In the genomic region with DNA sequence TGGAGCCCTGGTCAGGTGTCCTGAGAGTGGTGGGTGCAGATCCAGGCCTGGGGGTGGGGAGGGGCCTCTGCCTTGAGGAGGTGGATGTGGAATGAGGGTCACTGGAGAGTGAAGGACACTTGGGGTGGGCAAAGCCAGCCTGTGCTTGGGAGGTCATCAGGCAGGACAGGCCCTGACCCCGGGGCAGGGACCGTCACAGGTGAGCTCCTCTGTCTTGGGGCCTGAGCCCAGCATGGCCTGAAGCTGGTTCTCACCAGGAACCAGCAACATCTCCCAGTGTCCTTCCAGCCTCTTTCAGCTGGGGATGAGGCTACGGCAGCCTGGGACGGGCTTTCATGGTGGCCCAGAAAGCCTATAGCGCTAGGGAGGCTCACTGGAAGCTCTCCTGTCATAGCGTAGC, we compare ENCODE assay signal across 25 cellular contexts. TPM values are rescaled to one million over a fixed set of nuclear protein-coding genes. Genes with fewer than 3 reads are reported as not detected.
"Had no signal": no experiment of that assay in that cellular context is flagged by ENCODE, and none has a peak within 500 bp of the region (broad histone marks: within the 10 kb centered on the region; RNA-seq: fewer than 3 reads in every experiment).

No MANE protein-coding gene starts in this region.

- H3K27ac Mint-ChIP-seq: activated naive CD8-positive, alpha-beta T cell treated with anti-CD3 and anti-CD28 coated beads, Interleukin-2, amount 10 ng/mL, durations not matched to agents 7 days and 5 days; activated T-helper 1 cell treated with anti-CD3 and anti-CD28 coated beads, Interleukin-12 subunit alpha, Interleukin-12 subunit beta, Interleukin-2, Interleukin-4 antibody, amounts not matched to agents 30 ng/mL and 10 ng/mL and 1 ng/mL, durations not matched to agents 14 hours and 24 hours and 36 hours; dendritic cell treated with granulocyte-macrophage colony-stimulating factor and Interleukin-4, amounts not matched to agents 40 ng/mL and 50 ng/mL, for 4 days; naive thymus-derived CD4-positive, alpha-beta T cell; T-cell had no signal

- H3K4me3 Mint-ChIP-seq: activated naive CD8-positive, alpha-beta T cell treated with anti-CD3 and anti-CD28 coated beads, Interleukin-2, amount 10 ng/mL, durations not matched to agents 7 days and 5 days; activated T-helper 1 cell treated with anti-CD3 and anti-CD28 coated beads, Interleukin-12 subunit alpha, Interleukin-12 subunit beta, Interleukin-2, Interleukin-4 antibody, amounts not matched to agents 30 ng/mL and 10 ng/mL and 1 ng/mL, durations not matched to agents 14 hours and 24 hours and 36 hours; dendritic cell treated with granulocyte-macrophage colony-stimulating factor and Interleukin-4, amounts not matched to agents 40 ng/mL and 50 ng/mL, for 4 days; naive thymus-derived CD4-positive, alpha-beta T cell; T-cell had no signal

- ATAC-seq: gastroesophageal sphincter; naive thymus-derived CD4-positive, alpha-beta T cell; T-cell had no signal

- H3K36me3 ChIP-seq: gastroesophageal sphincter, heart right ventricle, upper lobe of left lung had no signal

- H3K27ac ChIP-seq: gastroesophageal sphincter, heart right ventricle, parathyroid adenoma, upper lobe of left lung had no signal

- H3K4me3 ChIP-seq: gastroesophageal sphincter, heart right ventricle, mucosa of descending colon, upper lobe of left lung had no signal

- H3K27me3 ChIP-seq: upper lobe of left lung had no signal

- H3K4me1 ChIP-seq: gastroesophageal sphincter, heart right ventricle, parathyroid adenoma had no signal

- DNase-seq: activated CD4-positive, alpha-beta T cell treated with anti-CD3 and anti-CD28 coated beads for 1 hour; activated CD4-positive, alpha-beta T cell treated with anti-CD3 and anti-CD28 coated beads, Interleukin-2, amount 50 U/mL, for 48 hours; aorta; effector memory CD4-positive, alpha-beta T cell; heart right ventricle; mammary epithelial cell; naive thymus-derived CD4-positive, alpha-beta T cell; retina; SK-N-SH; stimulated activated CD4-positive, alpha-beta T cell treated with anti-CD3 and anti-CD28 coated beads, Interleukin-15, amount 100 ng/mL, for 24 hours; stimulated activated CD4-positive, alpha-beta T cell treated with anti-CD3 and anti-CD28 coated beads, Interleukin-4, amount 100 ng/mL, for 24 hours; stimulated activated naive CD4-positive, alpha-beta T cell treated with Interleukin-2 at 50 U/mL for 16 hours; T-cell; T-helper 9 cell; upper lobe of left lung had no signal

- H3K9me3 ChIP-seq: mucosa of descending colon, SK-N-SH, upper lobe of left lung had no signal

RNA-seq across cellular contexts. Expression of a gene that starts 0.8 kb away (rescaled TPM):
- total RNA-seq: activated naive CD8-positive, alpha-beta T cell treated with anti-CD3 and anti-CD28 coated beads, Interleukin-2, amount 10 ng/mL, durations not matched to agents 7 days and 5 days; activated T-helper 1 cell treated with anti-CD3 and anti-CD28 coated beads, Interleukin-12 subunit alpha, Interleukin-12 subunit beta, Interleukin-2, Interleukin-4 antibody, amounts not matched to agents 30 ng/mL and 10 ng/mL and 1 ng/mL, durations not matched to agents 14 hours and 24 hours and 36 hours; aorta; bronchial epithelial cell; cerebellum; epithelial cell of proximal tubule; gastroesophageal sphincter; heart right ventricle; mammary epithelial cell; mucosa of descending colon; naive thymus-derived CD4-positive, alpha-beta T cell; skeletal muscle tissue; T-cell; upper lobe of left lung had no signal
- polyA plus RNA-seq: aorta; heart right ventricle; mammary epithelial cell; naive thymus-derived CD4-positive, alpha-beta T cell; SK-N-SH had no signal

RNA-seq across cellular contexts. Expression of a gene that starts 6.5 kb away (rescaled TPM):
- total RNA-seq: activated naive CD8-positive, alpha-beta T cell treated with anti-CD3 and anti-CD28 coated beads, Interleukin-2, amount 10 ng/mL, durations not matched to agents 7 days and 5 days; activated T-helper 1 cell treated with anti-CD3 and anti-CD28 coated beads, Interleukin-12 subunit alpha, Interleukin-12 subunit beta, Interleukin-2, Interleukin-4 antibody, amounts not matched to agents 30 ng/mL and 10 ng/mL and 1 ng/mL, durations not matched to agents 14 hours and 24 hours and 36 hours; aorta; bronchial epithelial cell; cerebellum; epithelial cell of proximal tubule; gastroesophageal sphincter; heart right ventricle; mammary epithelial cell; mucosa of descending colon; naive thymus-derived CD4-positive, alpha-beta T cell; skeletal muscle tissue; T-cell; upper lobe of left lung had no signal
- polyA plus RNA-seq: aorta; heart right ventricle; mammary epithelial cell; naive thymus-derived CD4-positive, alpha-beta T cell; SK-N-SH had no signal

RNA-seq across cellular contexts. Expression of a gene that starts 12.1 kb away (rescaled TPM):
- total RNA-seq: activated naive CD8-positive, alpha-beta T cell treated with anti-CD3 and anti-CD28 coated beads, Interleukin-2, amount 10 ng/mL, durations not matched to agents 7 days and 5 days; activated T-helper 1 cell treated with anti-CD3 and anti-CD28 coated beads, Interleukin-12 subunit alpha, Interleukin-12 subunit beta, Interleukin-2, Interleukin-4 antibody, amounts not matched to agents 30 ng/mL and 10 ng/mL and 1 ng/mL, durations not matched to agents 14 hours and 24 hours and 36 hours; aorta; bronchial epithelial cell; cerebellum; epithelial cell of proximal tubule; gastroesophageal sphincter; heart right ventricle; mammary epithelial cell; mucosa of descending colon; naive thymus-derived CD4-positive, alpha-beta T cell; skeletal muscle tissue; T-cell; upper lobe of left lung had no signal
- polyA plus RNA-seq: aorta; heart right ventricle; mammary epithelial cell; naive thymus-derived CD4-positive, alpha-beta T cell; SK-N-SH had no signal

RNA-seq across cellular contexts. Expression of a gene that starts 21.4 kb away (rescaled TPM):
- total RNA-seq: activated naive CD8-positive, alpha-beta T cell treated with anti-CD3 and anti-CD28 coated beads, Interleukin-2, amount 10 ng/mL, durations not matched to agents 7 days and 5 days; activated T-helper 1 cell treated with anti-CD3 and anti-CD28 coated beads, Interleukin-12 subunit alpha, Interleukin-12 subunit beta, Interleukin-2, Interleukin-4 antibody, amounts not matched to agents 30 ng/mL and 10 ng/mL and 1 ng/mL, durations not matched to agents 14 hours and 24 hours and 36 hours; aorta; bronchial epithelial cell; cerebellum; epithelial cell of proximal tubule; gastroesophageal sphincter; heart right ventricle; mammary epithelial cell; mucosa of descending colon; naive thymus-derived CD4-positive, alpha-beta T cell; skeletal muscle tissue; T-cell; upper lobe of left lung had no signal
- polyA plus RNA-seq: aorta; heart right ventricle; mammary epithelial cell; naive thymus-derived CD4-positive, alpha-beta T cell; SK-N-SH had no signal

RNA-seq across cellular contexts. Expression of a gene that starts 28.3 kb away (rescaled TPM):
- total RNA-seq: activated naive CD8-positive, alpha-beta T cell treated with anti-CD3 and anti-CD28 coated beads, Interleukin-2, amount 10 ng/mL, durations not matched to agents 7 days and 5 days; activated T-helper 1 cell treated with anti-CD3 and anti-CD28 coated beads, Interleukin-12 subunit alpha, Interleukin-12 subunit beta, Interleukin-2, Interleukin-4 antibody, amounts not matched to agents 30 ng/mL and 10 ng/mL and 1 ng/mL, durations not matched to agents 14 hours and 24 hours and 36 hours; aorta; bronchial epithelial cell; cerebellum; epithelial cell of proximal tubule; gastroesophageal sphincter; heart right ventricle; mammary epithelial cell; mucosa of descending colon; naive thymus-derived CD4-positive, alpha-beta T cell; skeletal muscle tissue; T-cell; upper lobe of left lung had no signal
- polyA plus RNA-seq: aorta; heart right ventricle; mammary epithelial cell; naive thymus-derived CD4-positive, alpha-beta T cell; SK-N-SH had no signal
